In genomic region chr19:41872775-41873647, GRCh38 we compare ENCODE assay signal across 9 cellular contexts. TPM values are rescaled to one million over a fixed set of nuclear protein-coding genes. Genes with fewer than 3 reads are reported as not detected.
DNase-seq lines count a peak whose midpoint lies in the region; ATAC-seq and TF ChIP-seq lines count a peak whose summit lies in the region.
"Had no signal": no experiment of that assay in that cellular context is flagged by ENCODE, and none has a peak within 500 bp of the region (broad histone marks: within the 10 kb centered on the region; RNA-seq: fewer than 3 reads in every experiment).

No MANE protein-coding gene starts in this region.

- no peaks in the 10 kb centered on the region for H3K27me3 Mint-ChIP-seq in osteocyte (ENCODE audit: unreplicated experiment)

- no peak overlapping the region for H3K4me3 ChIP-seq in OCI-LY7 (ENCODE audit: low read depth, low read length, poor library complexity, severe bottlenecking)
- H3K4me3 ChIP-seq in fibroblast of the aortic adventitia (ENCODE audit: low read depth, low read length), result no peak overlapping the region

- peaks cover 16% of the 10 kb centered on the region for H3K79me2 ChIP-seq in OCI-LY7 (ENCODE audit: insufficient read depth, low read depth, low read length)

- intact Hi-C loops in OCI-LY7 (cut with micrococcal nuclease; ENCODE audit: unreplicated experiment), result loop anchor here (1.0 to 2.0 kb wide), 3 partner anchors 14 to 78 kb away; no protein-coding TSS in a partner anchor

- H3K9me3 Mint-ChIP-seq in osteocyte (ENCODE audit: unreplicated experiment), result no peaks in the 10 kb centered on the region

- peaks cover 19% of the 10 kb centered on the region for H3K36me3 Mint-ChIP-seq in osteocyte (ENCODE audit: unreplicated experiment)

- H4K20me1 ChIP-seq in OCI-LY7 (ENCODE audit: insufficient read depth, low read length), result peaks cover 8% of the 10 kb centered on the region; the same call in 1 of the 2 replicates

- DNase-seq in COR-L47 (lab: John Stamatoyannopoulos, UW) (peak; percentile 28), HUDEP-2 (lab: John Stamatoyannopoulos, UW; ENCODE audit: unreplicated experiment in 76 of 76) (peak in 62 of 76 experiments; percentile 19 to 78 (median 60)), OCI-LY7 (ENCODE audit: low spot score) (peak; percentile 77), fibroblast of the aortic adventitia (ENCODE audit: low read depth) (peak; percentile 55), osteocyte (ENCODE audit: extremely low spot score, unreplicated experiment) (no peak)
- DNase-seq in activated T-helper 1 cell treated with anti-CD3 and anti-CD28 coated beads, Interleukin-2, amount 50 U/mL, for 16 hours (ENCODE audit: low read depth in 1 of 2, low spot score in 1 of 2), result peak; percentile 43 to 49

- POLR2A ChIA-PET in OCI-LY7 (lab: Charles Lee), result interaction anchor here (1.0 to 2.6 kb wide), 4 partner anchors 10 to 73 kb away, joined by 3 to 9 read pairs (median 4); partner anchors contain the start of gene RPS19

- no peak overlapping the region for H2AFZ ChIP-seq in OCI-LY7 (ENCODE audit: low read length)

- peaks cover 63% of the 10 kb centered on the region for H3K36me3 ChIP-seq in OCI-LY7 (ENCODE audit: insufficient read depth, low read length)

- CTCF ChIA-PET in OCI-LY7 (lab: Charles Lee; ENCODE audit: unreplicated experiment), result interaction anchor here (0.6 to 1.3 kb wide), 3 partner anchors 14 to 79 kb away, joined by 3 to 6 read pairs (median 3); no protein-coding TSS in a partner anchor

- no peak overlapping the region for H3K27ac Mint-ChIP-seq in osteocyte (ENCODE audit: unreplicated experiment)

- peak overlapping the region; percentile 29; the same call in 1 of the 2 replicates for H3K4me2 ChIP-seq in OCI-LY7 (ENCODE audit: low read length)

- H3K4me1 ChIP-seq in OCI-LY7 (ENCODE audit: insufficient read depth, low read length, poor library complexity, severe bottlenecking), result peaks cover 88% of the 10 kb centered on the region

- ATAC-seq in HG03095 (IDR thresholded peaks at IDR 0.05; ENCODE audit: unreplicated experiment) (no peak), HG02571 (IDR thresholded peaks at IDR 0.05; ENCODE audit: unreplicated experiment) (no peak)

- H3K4me3 Mint-ChIP-seq in osteocyte (ENCODE audit: unreplicated experiment), result no peak overlapping the region

- TF ChIP-seq CTCF in OCI-LY7 (conservative IDR thresholded peaks at IDR 0.05; ENCODE audit: low read length), result peak; percentile 94
- TF ChIP-seq CTCF in fibroblast of the aortic adventitia (IDR thresholded peaks at IDR 0.05; ENCODE audit: insufficient read depth, low read length), result peak; percentile 66
- TF ChIP-seq CTCF in osteocyte (IDR thresholded peaks at IDR 0.05), result peak; percentile 65

- no peaks in the 10 kb centered on the region for H3K9me2 ChIP-seq in OCI-LY7 (ENCODE audit: insufficient read depth, low read length)

- H3K27ac ChIP-seq in OCI-LY7 (ENCODE audit: low read depth, low read length, poor library complexity, severe bottlenecking), result peak overlapping the region; percentile 100

- TSS peak; percentile 12 for BruUV-seq in OCI-LY7 (replicated peaks; lab: Mats Ljungman, UMichigan)

- H3K4me1 Mint-ChIP-seq in osteocyte (ENCODE audit: unreplicated experiment), result no peaks in the 10 kb centered on the region

- no peaks in the 10 kb centered on the region for H3K9me3 ChIP-seq in OCI-LY7 (ENCODE audit: low read length)

RNA-seq across cellular contexts. Expression of gene CD79A, which starts 4.1 kb away (rescaled TPM):
- total RNA-seq in OCI-LY7 (2014; rRNA removed; shearing (Covaris generic)), result 848 and 1,195 TPM in 2 replicates
- total RNA-seq in OCI-LY7 (2022), result 896 and 1,094 TPM in 2 replicates
- 0.09 TPM in 1 of 2 replicates, not detected in the other for total RNA-seq in fibroblast of the aortic adventitia (ENCODE audit: low replicate concordance)
- not detected in 2 replicates for total RNA-seq in osteocyte

RNA-seq across cellular contexts. Expression of gene ARHGEF1, which starts 10.0 kb away (rescaled TPM):
- total RNA-seq in OCI-LY7 (2014; rRNA removed; shearing (Covaris generic)), result 74.9 and 96.9 TPM in 2 replicates
- 297 and 318 TPM in 2 replicates for total RNA-seq in OCI-LY7 (2022)
- total RNA-seq in fibroblast of the aortic adventitia (ENCODE audit: low replicate concordance), result 26.8 and 57.6 TPM in 2 replicates
- 85.1 and 97.3 TPM in 2 replicates for total RNA-seq in osteocyte

RNA-seq across cellular contexts. Expression of gene RPS19, which starts 13.0 kb away (rescaled TPM):
- 4,018 and 4,414 TPM in 2 replicates for total RNA-seq in OCI-LY7 (2014; rRNA removed; shearing (Covaris generic))
- 3,803 and 3,902 TPM in 2 replicates for total RNA-seq in OCI-LY7 (2022)
- 827 and 1,080 TPM in 2 replicates for total RNA-seq in fibroblast of the aortic adventitia (ENCODE audit: low replicate concordance)
- 1,810 and 1,837 TPM in 2 replicates for total RNA-seq in osteocyte

RNA-seq across cellular contexts. Expression of gene DMRTC2, which starts 28.2 kb away (rescaled TPM):
- total RNA-seq in OCI-LY7 (2014; rRNA removed; shearing (Covaris generic)), result not detected in 2 replicates
- total RNA-seq in OCI-LY7 (2022) (not detected in 2 replicates), fibroblast of the aortic adventitia (ENCODE audit: low replicate concordance) (not detected in 2 replicates), osteocyte (not detected in 2 replicates)
- total RNA-seq: T-helper 2 cell treated with Interferon-gamma antibody and Interleukin-4, amounts not matched to agents 100 ng/mL and 5 ng/mL, for 36 hours had no signal

RNA-seq across cellular contexts. Expression of gene LYPD4, which starts 28.5 kb away (rescaled TPM):
- total RNA-seq in OCI-LY7 (2014; rRNA removed; shearing (Covaris generic)), result not detected in 2 replicates
- total RNA-seq in OCI-LY7 (2022) (not detected in 2 replicates), fibroblast of the aortic adventitia (ENCODE audit: low replicate concordance) (not detected in 2 replicates), osteocyte (not detected in 2 replicates)
- total RNA-seq: T-helper 2 cell treated with Interferon-gamma antibody and Interleukin-4, amounts not matched to agents 100 ng/mL and 5 ng/mL, for 36 hours had no signal

Comparison
In these comparisons a context has a peak if more than half of its experiments do, and no peak if none do; other contexts are left out.
1. RNA of gene CD79A, which starts 4.1 kb away (total RNA-seq): 848 to 1,195 TPM in OCI-LY7; not detected in osteocyte and 0.09 TPM in fibroblast of the aortic adventitia; every median in the first group is over 100 times any median in the second.
2. Peak in every context shown above with its lines, with median percentiles within 50 percentile points of each other: CTCF ChIP-seq.